Comparison of ENCODE assay signal across 10 cellular contexts in the genomic region with DNA sequence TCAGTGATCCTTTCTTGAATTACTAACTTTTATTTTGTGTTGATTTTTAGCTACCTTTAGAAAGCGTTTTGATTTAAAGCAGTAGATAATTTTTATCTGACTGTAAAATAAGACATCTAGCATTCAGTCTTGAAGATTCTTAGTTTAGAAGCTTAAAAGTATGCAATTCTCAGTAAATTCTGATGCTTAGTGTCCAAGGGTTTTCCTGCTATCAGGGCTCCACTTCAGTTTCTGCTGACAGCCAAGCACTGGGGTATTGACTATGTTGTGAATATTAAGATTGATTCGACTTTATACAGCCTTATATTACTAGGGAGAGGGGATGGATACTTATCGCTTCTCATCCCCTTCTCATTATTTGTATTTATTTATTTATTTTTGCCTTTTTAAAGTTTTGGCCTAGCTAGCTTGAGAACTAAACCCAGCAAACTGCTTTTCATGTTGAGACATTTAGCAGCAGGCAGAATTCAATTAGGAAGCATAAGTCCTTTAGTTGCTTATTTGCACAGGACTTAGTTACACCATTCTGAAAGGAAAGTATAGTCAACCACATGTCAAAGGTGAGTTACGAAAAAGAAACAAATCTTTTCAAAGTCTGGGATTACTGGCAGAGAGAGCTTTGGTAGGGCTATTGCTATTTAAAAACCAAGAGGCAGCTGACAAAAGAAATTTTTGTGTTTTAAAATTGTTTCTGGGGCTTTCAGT. TPM values are rescaled to one million over a fixed set of nuclear protein-coding genes. Genes with fewer than 3 reads are reported as not detected.
DNase-seq lines count a peak whose midpoint lies in the region; ATAC-seq and TF ChIP-seq lines count a peak whose summit lies in the region.
"Had no signal": no experiment of that assay in that cellular context is flagged by ENCODE, and none has a peak within 500 bp of the region (broad histone marks: within the 10 kb centered on the region; RNA-seq: fewer than 3 reads in every experiment).

No MANE protein-coding gene starts in this region.

- no peak for ATAC-seq in activated T-cell treated with anti-CD3 and anti-CD28 coated beads, Interleukin-2, amount 50 U/mL, for 4 hours
- no peak for ATAC-seq in HG03442 (IDR thresholded peaks at IDR 0.05; ENCODE audit: unreplicated experiment)

- H3K4me3 Mint-ChIP-seq in activated T-cell treated with anti-CD3 and anti-CD28 coated beads, Interleukin-2, amount 50 U/mL, for 24 hours: peak overlapping the region; percentile 11
- no peak overlapping the region for H3K4me3 Mint-ChIP-seq in activated T-cell treated with anti-CD3 and anti-CD28 coated beads, Interleukin-2, amount 50 U/mL, for 4 hours

- H3K9me3 Mint-ChIP-seq in activated T-cell treated with anti-CD3 and anti-CD28 coated beads, Interleukin-2, amount 50 U/mL, for 24 hours: no peaks in the 10 kb centered on the region
- no peaks in the 10 kb centered on the region for H3K9me3 Mint-ChIP-seq in activated T-cell treated with anti-CD3 and anti-CD28 coated beads, Interleukin-2, amount 50 U/mL, for 4 hours
- H3K9me3 Mint-ChIP-seq: activated naive CD8-positive, alpha-beta T cell treated with anti-CD3 and anti-CD28 coated beads for 36 hours had no signal

- no peaks in the 10 kb centered on the region for H3K27me3 Mint-ChIP-seq in activated T-cell treated with anti-CD3 and anti-CD28 coated beads, Interleukin-2, amount 50 U/mL, for 24 hours
- no peaks in the 10 kb centered on the region for H3K27me3 Mint-ChIP-seq in activated T-cell treated with anti-CD3 and anti-CD28 coated beads, Interleukin-2, amount 50 U/mL, for 4 hours (ENCODE audit: low read depth)

- peaks cover 47% of the 10 kb centered on the region for H3K4me1 Mint-ChIP-seq in activated T-cell treated with anti-CD3 and anti-CD28 coated beads, Interleukin-2, amount 50 U/mL, for 24 hours (ENCODE audit: low read depth)
- peaks cover 15% of the 10 kb centered on the region for H3K4me1 Mint-ChIP-seq in activated T-cell treated with anti-CD3 and anti-CD28 coated beads, Interleukin-2, amount 50 U/mL, for 4 hours (ENCODE audit: low read depth)

- no peak for DNase-seq in activated T-cell treated with anti-CD3 and anti-CD28 coated beads, Interleukin-2, amount 50 U/mL, for 24 hours
- DNase-seq in activated T-cell treated with anti-CD3 and anti-CD28 coated beads, Interleukin-2, amount 50 U/mL, for 4 hours: no peak
- DNase-seq in superior temporal gyrus (ENCODE audit: extremely low spot score): peak; percentile 34
- no peak for DNase-seq in stimulated activated CD8-positive, alpha-beta memory T cell treated with anti-CD3 and anti-CD28 coated beads, Interleukin-4, amount 100 ng/mL, for 48 hours
- no peak for DNase-seq in Kasumi-1 (lab: John Stamatoyannopoulos, UW)
- DNase-seq: activated naive CD8-positive, alpha-beta T cell treated with anti-CD3 and anti-CD28 coated beads for 36 hours had no signal

- H3K4me3 ChIP-seq in WI38 (ENCODE audit: low read depth, low read length) (peak overlapping the region; percentile 27; the same call in 1 of the 2 replicates), iPS-18a (ENCODE audit: low read length) (peak overlapping the region; percentile 93)
- H3K4me3 ChIP-seq: lung had no signal

- no peak overlapping the region for H3K27ac ChIP-seq in iPS-18a (ENCODE audit: low read length)

- peaks cover 8% of the 10 kb centered on the region for H3K27me3 ChIP-seq in iPS-18a (ENCODE audit: control insufficient read depth, insufficient read depth, low read length)

- TF ChIP-seq CTCF in WI38 (IDR thresholded peaks at IDR 0.05; ENCODE audit: low read depth, low read length): no peak

- H3K27ac Mint-ChIP-seq in activated T-cell treated with anti-CD3 and anti-CD28 coated beads, Interleukin-2, amount 50 U/mL, for 24 hours: no peak overlapping the region
- H3K27ac Mint-ChIP-seq: activated naive CD8-positive, alpha-beta T cell treated with anti-CD3 and anti-CD28 coated beads for 36 hours had no signal

- peaks cover 15% of the 10 kb centered on the region for H3K36me3 ChIP-seq in iPS-18a (ENCODE audit: control insufficient read depth, low read depth, low read length)

- peak overlapping the region; percentile 35 for H3K9ac ChIP-seq in iPS-18a (ENCODE audit: low read length)

- H3K36me3 Mint-ChIP-seq in activated T-cell treated with anti-CD3 and anti-CD28 coated beads, Interleukin-2, amount 50 U/mL, for 24 hours (ENCODE audit: low read depth): peaks cover 32% of the 10 kb centered on the region
- H3K36me3 Mint-ChIP-seq in activated T-cell treated with anti-CD3 and anti-CD28 coated beads, Interleukin-2, amount 50 U/mL, for 4 hours (ENCODE audit: insufficient read depth): no peaks in the 10 kb centered on the region

- peaks cover 63% of the 10 kb centered on the region for H3K4me1 ChIP-seq in iPS-18a (ENCODE audit: control insufficient read depth, low read depth, low read length)

- H3K9me3 ChIP-seq in iPS-18a (ENCODE audit: control insufficient read depth, low read depth, low read length): no peaks in the 10 kb centered on the region

RNA-seq across cellular contexts. Expression of gene PBX3, which starts 2.9 kb away (rescaled TPM):
- total RNA-seq in activated T-cell treated with anti-CD3 and anti-CD28 coated beads, Interleukin-2, amount 50 U/mL, for 4 hours: 10 to 100 TPM; 13.0 to 24.4 (median 16.7) TPM

RNA-seq across cellular contexts. Expression of gene MAPKAP1, which starts 43.1 kb away (rescaled TPM):
- 100 to 1,000 TPM in 2 of 3 donors, 10 to 100 TPM in 1; 89.8 to 108 (median 107) TPM for total RNA-seq in activated T-cell treated with anti-CD3 and anti-CD28 coated beads, Interleukin-2, amount 50 U/mL, for 4 hours
